In genomic region chr10:27642023-27642589, GRCh38 we compare ENCODE assay signal across 31 cellular contexts.
DNase-seq lines count a peak whose midpoint lies in the region; TF ChIP-seq lines count a peak whose summit lies in the region.
"Had no signal": no experiment of that assay in that cellular context is flagged by ENCODE, and none has a peak within 500 bp of the region (broad histone marks: within the 10 kb centered on the region; RNA-seq: fewer than 3 reads in every experiment).

No MANE protein-coding gene starts in this region.

- H3K4me1 ChIP-seq in HEK293 (ENCODE audit: control insufficient read depth, insufficient read depth, low read length) = no peaks in the 10 kb centered on the region
- peaks cover 0 to 11% (median 3%) of the 10 kb centered on the region in 4 donors for H3K4me1 ChIP-seq in esophagus muscularis mucosa
- H3K4me1 ChIP-seq: A549, BE2C, Caco-2 had no signal

- no peaks in the 10 kb centered on the region for H3K27me3 ChIP-seq in esophagus muscularis mucosa
- H3K27me3 ChIP-seq: BE2C; BLaER1; BLaER1 treated with 17β-estradiol and CSF1 and Interleukin-3, amounts not matched to agents 10 nM and 100 nM had no signal

- 94% methylated on average over 2 of the region's 2 CpGs for WGBS in esophagus muscularis mucosa

- no peak overlapping the region for H3K27ac ChIP-seq in HEK293 (ENCODE audit: extremely low read depth, low read depth, low read length)
- no peak overlapping the region for H3K27ac ChIP-seq in esophagus muscularis mucosa (replicated peaks in 1 of 4)
- H3K27ac ChIP-seq: 22Rv1; A549; BLaER1; BLaER1 treated with 17β-estradiol and CSF1 and Interleukin-3, amounts not matched to agents 10 nM and 100 nM; C4-2B had no signal

- H3K4me3 Mint-ChIP-seq in activated naive CD4-positive, alpha-beta T cell treated with anti-CD3 and anti-CD28 coated beads, Interleukin-2, amount 10 ng/mL, durations not matched to agents 7 days and 5 days = no peak overlapping the region
- H3K4me3 Mint-ChIP-seq: B cell; CD14-positive monocyte; CD4-positive, alpha-beta T cell; CD4-positive, CD25-positive, alpha-beta regulatory T cell; CD8-positive, alpha-beta memory T cell; CD8-positive, alpha-beta T cell had no signal

- peaks cover 4% of the 10 kb centered on the region for H3K9me3 Mint-ChIP-seq in activated naive CD4-positive, alpha-beta T cell treated with anti-CD3 and anti-CD28 coated beads, Interleukin-2, amount 10 ng/mL, durations not matched to agents 7 days and 5 days
- H3K9me3 Mint-ChIP-seq: CD4-positive, alpha-beta T cell had no signal

- CTCF ChIA-PET in activated naive CD4-positive, alpha-beta T cell treated with anti-CD3 and anti-CD28 coated beads, Interleukin-2, amount 10 ng/mL, durations not matched to agents 7 days and 5 days (lab: Charles Lee) = no interaction called here
- CTCF ChIA-PET in HEK293 (lab: Yijun Ruan, JAX) = no interaction called here

- H3K4me1 Mint-ChIP-seq in activated naive CD4-positive, alpha-beta T cell treated with anti-CD3 and anti-CD28 coated beads, Interleukin-2, amount 10 ng/mL, durations not matched to agents 7 days and 5 days = no peaks in the 10 kb centered on the region
- H3K4me1 Mint-ChIP-seq: B cell; CD4-positive, alpha-beta memory T cell; CD4-positive, CD25-positive, alpha-beta regulatory T cell; CD8-positive, alpha-beta memory T cell had no signal

- POLR2A ChIA-PET in HEK293 (lab: Yijun Ruan, JAX) = no interaction called here

- DNase-seq in activated naive CD4-positive, alpha-beta T cell treated with anti-CD3 and anti-CD28 coated beads, Interleukin-2, amount 10 ng/mL, durations not matched to agents 7 days and 5 days = no peak
- no peak for DNase-seq in activated naive CD4-positive, alpha-beta T cell treated with anti-CD3 and anti-CD28 coated beads, Interleukin-2, amount 50 U/mL, for 16 hours
- no peak for DNase-seq in esophagus muscularis mucosa (ENCODE audit: extremely low spot score)
- DNase-seq: 8988T; ACHN; AML-193; BE2C; C1 segment of cervical spinal cord; Caco-2; Calu3; CD4-positive, alpha-beta memory T cell; CD4-positive, alpha-beta T cell; CD4-positive, CD25-positive, alpha-beta regulatory T cell; CD8-positive, alpha-beta memory T cell; CD8-positive, alpha-beta T cell; COR-L47; DMS 273 treated with DMSO at 0.1 percent for 48 hours; DMS153; DMS53; DMS79; DMS79 treated with DMSO at 0.1 percent for 48 hours; DND-41; EL had no signal

- TF ChIP-seq CTCF in HEK293 (tag by site-specific recombination; IDR thresholded peaks at IDR 0.05) (no peak), esophagus muscularis mucosa (IDR thresholded peaks at IDR 0.05) (no peak)

- no peak for TF ChIP-seq EP300 in esophagus muscularis mucosa (IDR thresholded peaks at IDR 0.05)

- no peaks in the 10 kb centered on the region for H3K36me3 Mint-ChIP-seq in activated naive CD4-positive, alpha-beta T cell treated with anti-CD3 and anti-CD28 coated beads, Interleukin-2, amount 10 ng/mL, durations not matched to agents 7 days and 5 days
- H3K36me3 Mint-ChIP-seq: CD14-positive monocyte; CD4-positive, alpha-beta memory T cell; CD4-positive, CD25-positive, alpha-beta regulatory T cell; CD8-positive, alpha-beta T cell had no signal

- TF ChIP-seq POLR2A in esophagus muscularis mucosa (IDR thresholded peaks at IDR 0.05; ENCODE audit: low read depth) = no peak

- H3K36me3 ChIP-seq in HEK293 (ENCODE audit: control insufficient read depth in 2 of 2, insufficient read depth in 1 of 2, low read length in 2 of 2) = no peaks in the 10 kb centered on the region
- no peaks in the 10 kb centered on the region for H3K36me3 ChIP-seq in esophagus muscularis mucosa
- H3K36me3 ChIP-seq: BE2C; BLaER1; BLaER1 treated with 17β-estradiol and CSF1 and Interleukin-3, amounts not matched to agents 10 nM and 100 nM had no signal

- H3K27ac Mint-ChIP-seq in activated naive CD4-positive, alpha-beta T cell treated with anti-CD3 and anti-CD28 coated beads, Interleukin-2, amount 10 ng/mL, durations not matched to agents 7 days and 5 days = peak overlapping the region; percentile 15
- H3K27ac Mint-ChIP-seq: B cell; CD14-positive monocyte; CD4-positive, alpha-beta memory T cell; CD4-positive, alpha-beta T cell; CD4-positive, CD25-positive, alpha-beta regulatory T cell; CD8-positive, alpha-beta memory T cell; CD8-positive, alpha-beta T cell had no signal

- intact Hi-C loops in esophagus muscularis mucosa (cut with DNase I) = no loop called here

- H3K4me3 ChIP-seq in HEK293 (ENCODE audit: low read depth, low read length) = no peak overlapping the region
- H3K4me3 ChIP-seq in esophagus muscularis mucosa = no peak overlapping the region
- H3K4me3 ChIP-seq: A549; BLaER1; BLaER1 treated with 17β-estradiol and CSF1 and Interleukin-3, amounts not matched to agents 10 nM and 100 nM had no signal

- H3K9me3 ChIP-seq in HEK293 (ENCODE audit: control insufficient read depth, insufficient read depth, low read depth, low read length) (no peaks in the 10 kb centered on the region), esophagus muscularis mucosa (no peaks in the 10 kb centered on the region)
- H3K9me3 ChIP-seq: A549, BE2C had no signal

- peaks cover 15% of the 10 kb centered on the region for H3K27me3 Mint-ChIP-seq in activated naive CD4-positive, alpha-beta T cell treated with anti-CD3 and anti-CD28 coated beads, Interleukin-2, amount 10 ng/mL, durations not matched to agents 7 days and 5 days

TF ChIP-seq in HEK293, 187 proteins besides CTCF, POLR2A, EP300 and RAD21 (continues in another document):
- TF ChIP-seq ZNF558 (tag by site-specific recombination; IDR thresholded peaks at IDR 0.05) = peak; percentile 97
- no peak for TF ChIP-seq ZNF18 (tag by site-specific recombination; IDR thresholded peaks at IDR 0.05)
- no peak for TF ChIP-seq ZNF580 (tag by site-specific recombination; IDR thresholded peaks at IDR 0.05)
- no peak for TF ChIP-seq ZNF280D (tag by site-specific recombination; IDR thresholded peaks at IDR 0.05)
- TF ChIP-seq ZNF404 (tag by site-specific recombination; IDR thresholded peaks at IDR 0.05) = no peak
- TF ChIP-seq ZNF514 (tag by site-specific recombination; IDR thresholded peaks at IDR 0.05) = no peak
- no peak for TF ChIP-seq ZNF423 (tag by site-specific recombination; IDR thresholded peaks at IDR 0.05)
- TF ChIP-seq ZNF791 (tag by site-specific recombination; IDR thresholded peaks at IDR 0.05) = peak; percentile 89
- TF ChIP-seq SP2 (tag by site-specific recombination; IDR thresholded peaks at IDR 0.05) = no peak
- TF ChIP-seq SETDB1 (IDR thresholded peaks at IDR 0.05; ENCODE audit: insufficient read length, low read length) = peak; percentile 59
- no peak for TF ChIP-seq PRDM4 (tag by site-specific recombination; IDR thresholded peaks at IDR 0.05)
